20 cellular contexts compared by ENCODE assay signal in the genomic region with DNA sequence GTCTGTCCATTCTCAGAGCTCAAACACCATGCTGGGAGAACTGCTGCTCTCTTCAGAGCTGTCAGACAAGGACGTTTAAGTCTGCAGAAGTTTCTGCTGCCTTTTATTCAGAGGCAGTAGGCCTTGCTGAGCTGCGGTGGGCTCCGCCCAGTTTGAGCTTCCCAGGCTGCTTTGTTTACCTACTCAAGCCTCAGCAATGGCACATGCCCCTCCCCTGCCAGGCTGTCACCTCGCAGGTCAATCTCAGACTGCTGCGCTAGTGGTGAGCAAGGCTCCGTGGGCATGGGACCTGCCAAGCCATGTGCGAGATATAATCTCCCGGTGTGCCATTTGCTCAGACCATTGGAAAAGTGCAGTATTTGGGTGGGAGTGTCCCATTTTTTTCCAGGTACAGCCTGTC. TPM values are rescaled to one million over a fixed set of nuclear protein-coding genes. Genes with fewer than 3 reads are reported as not detected.
"Had no signal": no experiment of that assay in that cellular context is flagged by ENCODE, and none has a peak within 500 bp of the region (broad histone marks: within the 10 kb centered on the region; RNA-seq: fewer than 3 reads in every experiment).

No MANE protein-coding gene starts in this region.

RNA-seq across cellular contexts. Expression of a gene that starts 8.6 kb away (rescaled TPM):
- total RNA-seq: activated B cell treated with CpG ODN at 0.5 μM for 24 hours; activated CD4-positive, alpha-beta memory T cell treated with anti-CD3 and anti-CD28 coated beads for 36 hours; activated CD4-positive, alpha-beta T cell treated with anti-CD3 and anti-CD28 coated beads, Interleukin-2, amount 10 ng/mL, durations not matched to agents 24 days and 14 days; activated CD8-positive, alpha-beta memory T cell treated with anti-CD3 and anti-CD28 coated beads for 36 hours; activated CD8-positive, alpha-beta T cell treated with anti-CD3 and anti-CD28 coated beads for 36 hours; activated naive CD4-positive, alpha-beta T cell treated with anti-CD3 and anti-CD28 coated beads for 36 hours; activated naive CD4-positive, alpha-beta T cell treated with anti-CD3 and anti-CD28 coated beads, Interleukin-2, amount 50 U/mL, for 72 hours; activated naive CD8-positive, alpha-beta T cell treated with anti-CD3 and anti-CD28 coated beads for 36 hours; activated T-cell treated with anti-CD3 and anti-CD28 coated beads, Interleukin-2, amount 50 U/mL, for 4 hours; activated T-cell treated with anti-CD3 and anti-CD28 coated beads, Interleukin-2, amount 50 U/mL, for 72 hours; activated T-helper 1 cell treated with anti-CD3 and anti-CD28 coated beads, Interleukin-12 subunit alpha, Interleukin-12 subunit beta, Interleukin-2, Interleukin-4 antibody, amounts not matched to agents 30 ng/mL and 10 ng/mL and 1 ng/mL, durations not matched to agents 14 hours and 24 hours and 36 hours; activated T-helper 17 cell treated with anti-CD3 and anti-CD28 coated beads, Interleukin-2, amount 50 U/mL, for 72 hours; aorta; astrocyte; cardiac septum; T-cell; T-helper 1 cell treated with Interleukin-12 subunit alpha and Interleukin-12 subunit beta and Interleukin-4 antibody, amounts not matched to agents 30 ng/mL and 1 ng/mL, for 36 hours; T-helper 17 cell; T-helper 2 cell treated with Interferon-gamma antibody and Interleukin-4, amounts not matched to agents 100 ng/mL and 5 ng/mL, for 36 hours had no signal
- polyA plus RNA-seq: adrenal gland, aorta had no signal
